8 cellular contexts compared by ENCODE assay signal in the genomic region with DNA sequence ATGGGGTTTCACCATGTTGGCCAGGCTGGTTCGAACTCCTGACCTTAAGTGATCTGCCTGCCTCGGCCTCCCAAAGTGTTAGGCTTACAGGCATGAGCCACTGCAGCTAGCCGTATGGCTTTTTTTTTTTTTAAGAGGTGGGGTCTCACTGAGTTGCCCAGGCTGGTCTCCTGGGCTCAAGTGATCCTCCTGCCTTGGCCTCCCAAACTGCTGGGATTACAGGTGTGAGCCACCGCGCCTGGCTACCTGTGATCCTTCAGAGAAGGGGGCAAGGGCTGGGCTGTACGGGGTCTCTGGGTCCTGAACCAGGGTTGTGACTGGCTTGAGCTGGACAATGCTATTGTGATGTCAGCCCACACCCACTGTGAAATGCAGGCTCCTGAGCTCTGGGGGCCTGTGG. TPM values are rescaled to one million over a fixed set of nuclear protein-coding genes. Genes with fewer than 3 reads are reported as not detected.
DNase-seq lines count a peak whose midpoint lies in the region; ATAC-seq, FAIRE-seq and TF ChIP-seq lines count a peak whose summit lies in the region.

A gene with protein sequence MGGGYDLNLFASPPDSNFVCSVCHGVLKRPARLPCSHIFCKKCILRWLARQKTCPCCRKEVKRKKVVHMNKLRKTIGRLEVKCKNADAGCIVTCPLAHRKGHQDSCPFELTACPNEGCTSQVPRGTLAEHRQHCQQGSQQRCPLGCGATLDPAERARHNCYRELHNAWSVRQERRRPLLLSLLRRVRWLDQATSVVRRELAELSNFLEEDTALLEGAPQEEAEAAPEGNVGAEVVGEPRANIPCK (plus strand): TSS at position 397 of the 400 bp plus-strand sequence. CDS start 26 bp downstream, outside the sequence.

- H3K36me3 ChIP-seq in HUES48 (ENCODE audit: control insufficient read depth, insufficient read depth, low read length) (peaks cover 28% of the 10 kb centered on the region), bronchial epithelial cell (ENCODE audit: control insufficient read depth, insufficient read depth, low read length) (peaks cover 15% of the 10 kb centered on the region), muscle layer of colon (ENCODE audit: insufficient read depth, low read length) (peaks cover 28% of the 10 kb centered on the region)

- TF ChIP-seq CTCF in 22Rv1 (IDR thresholded peaks at IDR 0.05) (no peak), bronchial epithelial cell (IDR thresholded peaks at IDR 0.05; ENCODE audit: insufficient read depth, low read length, severe bottlenecking) (no peak)

- H3K27ac ChIP-seq in 22Rv1 (peak within 1 kb of the TSS; percentile 96), HUES48 (ENCODE audit: low read depth, low read length) (no peak within 1 kb of the TSS), muscle layer of colon (ENCODE audit: low read depth, low read length) (peak within 1 kb of the TSS; percentile 98)

- FAIRE-seq in bronchial epithelial cell (lab: Jason Lieb, UNC), result no peak

- no peak for DNase-seq in bronchial epithelial cell (ENCODE audit: low read depth)
- DNase-seq in HUDEP-2 (lab: John Stamatoyannopoulos, UW; ENCODE audit: unreplicated experiment in 76 of 76), result no peak
- no peak for DNase-seq in activated effector memory CD4-positive, alpha-beta T cell treated with anti-CD3 and anti-CD28 coated beads, Interleukin-2, amount 50 U/mL, for 16 hours
- DNase-seq in amygdala (lab: John Stamatoyannopoulos, UW), result no peak

- ATAC-seq in activated CD4-positive, CD25-positive, alpha-beta regulatory T cell treated with anti-CD3 and anti-CD28 coated beads, Interleukin-2, amount 50 U/mL, for 24 hours, result no peak

- H3K4me3 ChIP-seq in HUES48 (ENCODE audit: low read depth, low read length), result peak within 1 kb of the TSS; percentile 84
- H3K4me3 ChIP-seq in bronchial epithelial cell (ENCODE audit: low read depth, low read length), result peak within 1 kb of the TSS; percentile 91
- H3K4me3 ChIP-seq in muscle layer of colon (ENCODE audit: low read depth in 1 of 2, low read length in 2 of 2), result peak within 1 kb of the TSS; percentile 76 to 81

- H3K9ac ChIP-seq in HUES48 (ENCODE audit: low read depth, low read length), result 0 out of 2 replicates have a peak within 1 kb of the TSS, but pooled peaks have one; percentile 95
- H3K9ac ChIP-seq in muscle layer of colon (ENCODE audit: low read length), result peak within 1 kb of the TSS; percentile 96

- peaks cover 10% of the 10 kb centered on the region for H3K4me1 ChIP-seq in HUES48 (ENCODE audit: control insufficient read depth, insufficient read depth, low read length)
- H3K4me1 ChIP-seq in muscle layer of colon (ENCODE audit: insufficient read depth, low read length), result peaks cover 22% of the 10 kb centered on the region

- H3K9me3 ChIP-seq in HUES48 (ENCODE audit: control insufficient read depth, insufficient read depth, low read length) (no peaks in the 10 kb centered on the region), muscle layer of colon (ENCODE audit: low read length) (no peaks in the 10 kb centered on the region)

- H3K27me3 ChIP-seq in HUES48 (ENCODE audit: control insufficient read depth, insufficient read depth, low read length), result no peaks in the 10 kb centered on the region
- H3K27me3 ChIP-seq in bronchial epithelial cell (ENCODE audit: control insufficient read depth, insufficient read depth, low read length), result no peaks in the 10 kb centered on the region
- no peaks in the 10 kb centered on the region for H3K27me3 ChIP-seq in muscle layer of colon (ENCODE audit: control insufficient read depth in 1 of 2, insufficient read depth in 2 of 2, low read length in 2 of 2)

RNA-seq across cellular contexts. Expression of the gene that starts here (rescaled TPM):
- not detected in 2 replicates for total RNA-seq in bronchial epithelial cell
